In genomic region chr6:37242429-37243052, GRCh38 we compare ENCODE assay signal across 9 cellular contexts. TPM values are rescaled to one million over a fixed set of nuclear protein-coding genes. Genes with fewer than 3 reads are reported as not detected.
DNase-seq lines count a peak whose midpoint lies in the region; ATAC-seq, FAIRE-seq and TF ChIP-seq lines count a peak whose summit lies in the region.
"Had no signal": no experiment of that assay in that cellular context is flagged by ENCODE, and none has a peak within 500 bp of the region (broad histone marks: within the 10 kb centered on the region; RNA-seq: fewer than 3 reads in every experiment).

No MANE protein-coding gene starts in this region.

- FAIRE-seq in endothelial cell of umbilical vein (lab: Jason Lieb, UNC): peak; percentile 70

- dilution Hi-C loops in endothelial cell of umbilical vein (cut with MboI; ENCODE audit: extremely low pct_ligation_motif_present, low sequenced_read_pairs): no loop called here

- H3K4me1 Mint-ChIP-seq in osteocyte (ENCODE audit: unreplicated experiment): peaks cover 81% of the 10 kb centered on the region

- peak overlapping the region; percentile 65 for H3K4me2 ChIP-seq in endothelial cell of umbilical vein (ENCODE audit: insufficient read depth, low read length)

- no peaks in the 10 kb centered on the region for H3K36me3 Mint-ChIP-seq in osteocyte (ENCODE audit: unreplicated experiment)

- POLR2A ChIA-PET in endothelial cell of umbilical vein (lab: Charles Lee): interaction anchor here (0.6 to 1.2 kb wide), 3 partner anchors 15 to 73 kb away, joined by 3 to 6 read pairs (median 3); partner anchors contain the start of genes PIM1, TBC1D22B and TMEM217

- H3K9me3 Mint-ChIP-seq in osteocyte (ENCODE audit: unreplicated experiment): peaks cover 3% of the 10 kb centered on the region

- CTCF ChIA-PET in endothelial cell of umbilical vein (lab: Charles Lee): interaction anchor here (0.9 to 1.9 kb wide), 6 partner anchors 9 to 34 kb away, joined by 3 to 8 read pairs (median 4); partner anchors contain the start of genes TBC1D22B and TMEM217

- peak overlapping the region; percentile 98 for H3K27ac Mint-ChIP-seq in osteocyte (ENCODE audit: unreplicated experiment)

- H3K79me2 ChIP-seq in endothelial cell of umbilical vein (ENCODE audit: control insufficient read depth, insufficient read depth, low read length): no peaks in the 10 kb centered on the region

- H3K4me3 Mint-ChIP-seq in osteocyte (ENCODE audit: unreplicated experiment): no peak overlapping the region

- H3K4me1 ChIP-seq in endothelial cell of umbilical vein (ENCODE audit: control insufficient read depth, extremely low read depth, insufficient read depth, low read length): peaks cover 58% of the 10 kb centered on the region

- DNase-seq in DMS53 (lab: John Stamatoyannopoulos, UW) (peak; percentile 61), MV-4-11 (lab: John Stamatoyannopoulos, UW) (peak; percentile 60), endothelial cell of umbilical vein (ENCODE audit: low read depth, low spot score) (peak; percentile 97), osteocyte (ENCODE audit: extremely low spot score, unreplicated experiment) (no peak), NCI-H526 treated with DMSO at 0.1 percent for 48 hours (lab: John Stamatoyannopoulos, UW) (no peak), GM19238 (ENCODE audit: insufficient read length, low spot score) (no peak)
- DNase-seq in effector CD8-positive, alpha-beta T cell (lab: John Stamatoyannopoulos, UW): no peak

- H3K36me3 ChIP-seq in endothelial cell of umbilical vein (ENCODE audit: control insufficient read depth in 2 of 2, extremely low read depth in 1 of 2, insufficient read depth in 2 of 2, low read length in 2 of 2): no peaks in the 10 kb centered on the region

- peak overlapping the region; percentile 99 for H3K27ac ChIP-seq in endothelial cell of umbilical vein (ENCODE audit: insufficient read depth, low read depth, low read length)

- no peak for TF ChIP-seq POLR2A in endothelial cell of umbilical vein (IDR thresholded peaks at IDR 0.05; ENCODE audit: low read depth, low read length)

- H2AFZ ChIP-seq in endothelial cell of umbilical vein (ENCODE audit: low read depth, low read length): peak overlapping the region; percentile 61

- intact Hi-C loops in endothelial cell of umbilical vein (cut with micrococcal nuclease): loop anchor here (1.0 to 5.0 kb wide), 2 partner anchors 73 to 800 kb away; partner anchors contain the start of genes KCTD20 and PXT1

- no peaks in the 10 kb centered on the region for H3K27me3 ChIP-seq in endothelial cell of umbilical vein (ENCODE audit: control insufficient read depth in 2 of 2, insufficient read depth in 2 of 2, low read length in 2 of 2)

- H3K9me1 ChIP-seq in endothelial cell of umbilical vein (replicated peaks; ENCODE audit: control insufficient read depth, extremely low read depth, insufficient read depth, low read length): no peaks in the 10 kb centered on the region

- H4K20me1 ChIP-seq in endothelial cell of umbilical vein (replicated peaks; ENCODE audit: control insufficient read depth, extremely low read depth, insufficient read depth, low read length): no peaks in the 10 kb centered on the region

- TF ChIP-seq CTCF in endothelial cell of umbilical vein (IDR thresholded peaks at IDR 0.05; ENCODE audit: extremely low read depth in 1 of 2, insufficient read depth in 1 of 2, low read depth in 1 of 2, low read length in 2 of 2): no peak
- no peak for TF ChIP-seq CTCF in osteocyte (IDR thresholded peaks at IDR 0.05)

- H3K9ac ChIP-seq in endothelial cell of umbilical vein (replicated peaks; ENCODE audit: extremely low read depth, insufficient read depth, low read length): peak overlapping the region; percentile 79

- no peaks in the 10 kb centered on the region for H3K9me3 ChIP-seq in endothelial cell of umbilical vein (replicated peaks; ENCODE audit: control insufficient read depth, insufficient read depth, low read length)

- BruUV-seq in endothelial cell of umbilical vein (replicated peaks; lab: Mats Ljungman, UMichigan): TSS peak; percentile 23

- no peak for ATAC-seq in GM19023 (IDR thresholded peaks at IDR 0.05; ENCODE audit: unreplicated experiment)
- ATAC-seq: activated CD4-positive, CD25-positive, alpha-beta regulatory T cell treated with anti-CD3 and anti-CD28 coated beads, Interleukin-2, amount 50 U/mL, for 24 hours had no signal

- H3K27me3 Mint-ChIP-seq in osteocyte (ENCODE audit: unreplicated experiment): no peaks in the 10 kb centered on the region

- H3K4me3 ChIP-seq in endothelial cell of umbilical vein (replicated peaks in 1 of 3; ENCODE audit: insufficient read depth in 1 of 3, low read depth in 1 of 3, low read length in 3 of 3): no peak overlapping the region

TF ChIP-seq in endothelial cell of umbilical vein, 7 proteins besides CTCF, POLR2A, EP300 and RAD21:
- TF ChIP-seq MAX (IDR thresholded peaks at IDR 0.05; ENCODE audit: insufficient read depth, insufficient read length) (peak; percentile 70), EZH2 (IDR thresholded peaks at IDR 0.05; ENCODE audit: borderline replicate concordance, low read depth, low read length, severe bottlenecking) (no peak), MYC (IDR thresholded peaks at IDR 0.05; ENCODE audit: low read depth, low read length) (no peak), POLR2AphosphoS5 (IDR thresholded peaks at IDR 0.05; ENCODE audit: insufficient read depth, low read depth, low read length) (peak; percentile 54), GATA2 (IDR thresholded peaks at IDR 0.05; ENCODE audit: insufficient read depth, insufficient read length, low read depth, low read length) (peak; percentile 9), JUN (IDR thresholded peaks at IDR 0.05; ENCODE audit: borderline replicate concordance, insufficient read depth, insufficient read length, low read depth) (peak; percentile 91), FOS (IDR thresholded peaks at IDR 0.05; ENCODE audit: borderline replicate concordance, insufficient read depth, low read length) (peak; percentile 81)
TF ChIP-seq in endothelial cell of umbilical vein: peak in this region for 5.

RNA-seq across cellular contexts. Expression of gene TBC1D22B, which starts 15.0 kb away (rescaled TPM):
- total RNA-seq in endothelial cell of umbilical vein (12.7 and 13.6 TPM in 2 replicates), osteocyte (13.5 and 13.8 TPM in 2 replicates)
- 11.1 and 13.1 TPM in 2 replicates for polyA plus RNA-seq in endothelial cell of umbilical vein
- polyA plus RNA-seq in endothelial cell of umbilical vein (2011; cell fraction: cytosol; rRNA removed): 10.5 and 10.7 TPM in 2 replicates
- polyA plus RNA-seq in endothelial cell of umbilical vein (2011; cell fraction: nucleus; rRNA removed): 18.3 and 20.1 TPM in 2 replicates
- 12.7 and 13.0 TPM in 2 replicates for polyA plus RNA-seq in endothelial cell of umbilical vein (2012)
- 11.9 and 13.1 TPM in 2 replicates for polyA minus RNA-seq in endothelial cell of umbilical vein
- 3.8 TPM for polyA minus RNA-seq in endothelial cell of umbilical vein (2011; cell fraction: cytosol; rRNA and poly(A)+ RNA removed)
- 12.9 and 14.9 TPM in 2 replicates for polyA minus RNA-seq in endothelial cell of umbilical vein (2011; cell fraction: nucleus; rRNA and poly(A)+ RNA removed)

RNA-seq across cellular contexts. Expression of gene TMEM217, which starts 15.4 kb away (rescaled TPM):
- total RNA-seq in endothelial cell of umbilical vein: 6.5 and 6.8 TPM in 2 replicates
- polyA plus RNA-seq in endothelial cell of umbilical vein: 15.8 and 27.5 TPM in 2 replicates
- polyA plus RNA-seq in endothelial cell of umbilical vein (2011; cell fraction: cytosol; rRNA removed): 9.8 and 12.2 TPM in 2 replicates
- 20.8 and 21.2 TPM in 2 replicates for polyA plus RNA-seq in endothelial cell of umbilical vein (2011; cell fraction: nucleus; rRNA removed)
- polyA plus RNA-seq in endothelial cell of umbilical vein (2012): 15.0 and 16.8 TPM in 2 replicates
- polyA minus RNA-seq in endothelial cell of umbilical vein: 23.3 and 25.7 TPM in 2 replicates
- polyA minus RNA-seq in endothelial cell of umbilical vein (2011; cell fraction: cytosol; rRNA and poly(A)+ RNA removed): not detected
- polyA minus RNA-seq in endothelial cell of umbilical vein (2011; cell fraction: nucleus; rRNA and poly(A)+ RNA removed): 25.1 and 32.5 TPM in 2 replicates
- total RNA-seq in osteocyte: 3.5 and 5.0 TPM in 2 replicates

Comparison
In these comparisons a context has a peak if more than half of its experiments do, and no peak if none do; other contexts are left out.
1. DNase-seq: peak in DMS53 (single experiment), MV-4-11 (single experiment) and endothelial cell of umbilical vein (single experiment); none in osteocyte (single experiment), NCI-H526 treated with DMSO at 0.1 percent for 48 hours (single experiment), effector CD8-positive, alpha-beta T cell (single experiment) and GM19238 (single experiment).